19 cellular contexts compared by ENCODE assay signal in genomic region chr11:72702842-72703241, GRCh38. TPM values are rescaled to one million over a fixed set of nuclear protein-coding genes. Genes with fewer than 3 reads are reported as not detected.
DNase-seq lines count a peak whose midpoint lies in the region; ATAC-seq, FAIRE-seq and TF ChIP-seq lines count a peak whose summit lies in the region.
"Had no signal": no experiment of that assay in that cellular context is flagged by ENCODE, and none has a peak within 500 bp of the region (broad histone marks: within the 10 kb centered on the region; RNA-seq: fewer than 3 reads in every experiment).

No MANE protein-coding gene starts in this region.

- H3K27me3 Mint-ChIP-seq in osteocyte (ENCODE audit: unreplicated experiment) = no peaks in the 10 kb centered on the region
- H3K27me3 Mint-ChIP-seq: activated CD4-positive, alpha-beta T cell treated with anti-CD3 and anti-CD28 coated beads, Interleukin-2, amount 10 ng/mL, durations not matched to agents 7 days and 5 days; activated naive CD4-positive, alpha-beta T cell treated with anti-CD3 and anti-CD28 coated beads, Interleukin-2, amount 50 U/mL, for 24 hours; CD4-positive, alpha-beta T cell had no signal

- DNase-seq in left ventricle myocardium inferior = no peak
- DNase-seq in left ventricle myocardium superior = no peak
- no peak for DNase-seq in osteocyte (ENCODE audit: extremely low spot score, unreplicated experiment)
- no peak for DNase-seq in vagina (ENCODE audit: extremely low spot score in 2 of 2)
- no peak for DNase-seq in stimulated activated CD4-positive, alpha-beta T cell treated with anti-CD3 and anti-CD28 coated beads, Interleukin-2, amount 100 ng/mL, for 48 hours
- DNase-seq in G401 (ENCODE audit: low spot score) = no peak
- DNase-seq in D721Med (ENCODE audit: insufficient read length, low spot score) = no peak
- DNase-seq: activated CD4-positive, alpha-beta T cell treated with anti-CD3 and anti-CD28 coated beads, Interleukin-2, amount 10 ng/mL, durations not matched to agents 7 days and 5 days; CD4-positive, alpha-beta T cell; DND-41; natural killer cell; NCI-H187 treated with DMSO at 0.1 percent for 48 hours; stimulated activated CD4-positive, alpha-beta T cell treated with anti-CD3 and anti-CD28 coated beads, Interleukin-4, amount 100 ng/mL, for 24 hours; T1000; trophoblast cell had no signal

- no peak for FAIRE-seq in D721Med (lab: Jason Lieb, UNC)
- FAIRE-seq: A549, keratinocyte had no signal

- H3K27ac ChIP-seq in left ventricle myocardium inferior (replicated peaks) (peak overlapping the region; percentile 78), gastroesophageal sphincter (peak overlapping the region in 3 of 4 donors; percentile 60 to 68 (median 64)), vagina (peak overlapping the region; percentile 81)
- H3K27ac ChIP-seq: A549 had no signal

- 29% methylated on average over 1 of the region's 9 CpGs; no CpG with 5 or more reads in 1 of the 2 donors for WGBS in gastroesophageal sphincter (ENCODE audit: low coverage in 1 of 2), 2 donors

- H3K4me3 Mint-ChIP-seq in osteocyte (ENCODE audit: unreplicated experiment) = no peak overlapping the region
- H3K4me3 Mint-ChIP-seq: activated CD4-positive, alpha-beta T cell treated with anti-CD3 and anti-CD28 coated beads, Interleukin-2, amount 10 ng/mL, durations not matched to agents 7 days and 5 days; activated naive CD4-positive, alpha-beta T cell treated with anti-CD3 and anti-CD28 coated beads, Interleukin-2, amount 50 U/mL, for 24 hours; CD4-positive, alpha-beta T cell; natural killer cell had no signal

- H3K4me3 ChIP-seq in left ventricle myocardium inferior (peak overlapping the region; percentile 60), gastroesophageal sphincter (peak overlapping the region in 1 of 2 donors; percentile 28), vagina (peak overlapping the region; percentile 31 to 32)
- H3K4me3 ChIP-seq: A549 had no signal

- in situ Hi-C loops in G401 (cut with HindIII; ENCODE audit: low sequenced_read_pairs) = no loop called here

- TF ChIP-seq EP300 in gastroesophageal sphincter (IDR thresholded peaks at IDR 0.05) = no peak

- TF ChIP-seq POLR2A in gastroesophageal sphincter (IDR thresholded peaks at IDR 0.05) = no peak
- no peak for TF ChIP-seq POLR2A in vagina (IDR thresholded peaks at IDR 0.05)

- peaks cover 50% of the 10 kb centered on the region for H3K4me1 ChIP-seq in left ventricle myocardium inferior
- H3K4me1 ChIP-seq in gastroesophageal sphincter = peaks cover 0 to 49% (median 17%) of the 10 kb centered on the region in 3 donors
- H3K4me1 ChIP-seq in vagina = peaks cover 40% of the 10 kb centered on the region

- H3K9me3 ChIP-seq in left ventricle myocardium inferior (replicated peaks) (no peaks in the 10 kb centered on the region), gastroesophageal sphincter (no peaks in the 10 kb centered on the region), vagina (no peaks in the 10 kb centered on the region)
- H3K9me3 ChIP-seq: A549 had no signal

- peaks cover 41% of the 10 kb centered on the region for H3K36me3 Mint-ChIP-seq in osteocyte (ENCODE audit: unreplicated experiment)
- H3K36me3 Mint-ChIP-seq: natural killer cell had no signal

- peak overlapping the region; percentile 47 for H3K27ac Mint-ChIP-seq in osteocyte (ENCODE audit: unreplicated experiment)
- H3K27ac Mint-ChIP-seq: activated CD4-positive, alpha-beta T cell treated with anti-CD3 and anti-CD28 coated beads, Interleukin-2, amount 10 ng/mL, durations not matched to agents 7 days and 5 days; activated naive CD4-positive, alpha-beta T cell treated with anti-CD3 and anti-CD28 coated beads, Interleukin-2, amount 50 U/mL, for 24 hours; CD4-positive, alpha-beta T cell had no signal

- peaks cover 46% of the 10 kb centered on the region for H3K4me1 Mint-ChIP-seq in osteocyte (ENCODE audit: unreplicated experiment)
- H3K4me1 Mint-ChIP-seq: activated CD4-positive, alpha-beta T cell treated with anti-CD3 and anti-CD28 coated beads, Interleukin-2, amount 10 ng/mL, durations not matched to agents 7 days and 5 days; activated naive CD4-positive, alpha-beta T cell treated with anti-CD3 and anti-CD28 coated beads, Interleukin-2, amount 50 U/mL, for 24 hours had no signal

- no peak for ATAC-seq in left ventricle myocardium superior
- no peak for ATAC-seq in gastroesophageal sphincter
- ATAC-seq: natural killer cell had no signal

- TF ChIP-seq CTCF in left ventricle myocardium inferior (IDR thresholded peaks at IDR 0.05; ENCODE audit: borderline replicate concordance) (no peak), gastroesophageal sphincter (IDR thresholded peaks at IDR 0.05) (no peak), osteocyte (IDR thresholded peaks at IDR 0.05) (no peak), vagina (IDR thresholded peaks at IDR 0.05) (no peak), D721Med (IDR thresholded peaks at IDR 0.05; ENCODE audit: insufficient read depth, missing control alignments) (no peak)

- no peaks in the 10 kb centered on the region for H3K9me3 Mint-ChIP-seq in osteocyte (ENCODE audit: unreplicated experiment)
- H3K9me3 Mint-ChIP-seq: activated CD4-positive, alpha-beta T cell treated with anti-CD3 and anti-CD28 coated beads, Interleukin-2, amount 10 ng/mL, durations not matched to agents 7 days and 5 days; activated naive CD4-positive, alpha-beta T cell treated with anti-CD3 and anti-CD28 coated beads, Interleukin-2, amount 50 U/mL, for 24 hours; CD4-positive, alpha-beta T cell; natural killer cell had no signal

- H3K27me3 ChIP-seq in left ventricle myocardium inferior (ENCODE audit: low read depth) = no peaks in the 10 kb centered on the region
- no peaks in the 10 kb centered on the region for H3K27me3 ChIP-seq in gastroesophageal sphincter
- no peaks in the 10 kb centered on the region for H3K27me3 ChIP-seq in vagina

- intact Hi-C loops in left ventricle myocardium inferior (cut with micrococcal nuclease) (no loop called here), left ventricle myocardium superior (cut with micrococcal nuclease) (no loop called here), vagina (cut with DNase I) (no loop called here)

- peaks cover 93% of the 10 kb centered on the region for H3K36me3 ChIP-seq in left ventricle myocardium inferior
- H3K36me3 ChIP-seq in gastroesophageal sphincter = peaks cover 0 to 97% of the 10 kb centered on the region in 2 donors
- H3K36me3 ChIP-seq in vagina = peaks cover 0 to 65% of the 10 kb centered on the region in 2 donors

RNA-seq across cellular contexts. Expression of gene PDE2A, which starts 28.6 kb away (rescaled TPM):
- total RNA-seq in left ventricle myocardium inferior (19.6 TPM), left ventricle myocardium superior (30.0 TPM), gastroesophageal sphincter (10 to 100 TPM; 31.6 to 54.2 (median 35.4) TPM), osteocyte (not detected in 2 replicates), vagina (57.0 TPM)
- total RNA-seq in G401 (2014; rRNA removed; shearing (Covaris generic)) = not detected in 2 replicates

RNA-seq across cellular contexts. Expression of gene ARAP1, which starts 49.4 kb away (rescaled TPM):
- total RNA-seq in left ventricle myocardium inferior (51.9 TPM), left ventricle myocardium superior (58.9 TPM), gastroesophageal sphincter (100 to 1,000 TPM in 2 of 4 donors, 10 to 100 TPM in 2; 72.4 to 125 (median 95.1) TPM), osteocyte (61.9 and 64.2 TPM in 2 replicates), vagina (59.2 TPM)
- total RNA-seq in G401 (2014; rRNA removed; shearing (Covaris generic)) = 89.9 and 113 TPM in 2 replicates

Comparison
In these comparisons a context has a peak if more than half of its experiments do, and no peak if none do; other contexts are left out.
1. RNA of gene PDE2A, which starts 28.6 kb away (total RNA-seq): 57.0 TPM in vagina (single experiment), 31.6 to 54.2 TPM in gastroesophageal sphincter, 30.0 TPM in left ventricle myocardium superior (single experiment) and 19.6 TPM in left ventricle myocardium inferior (single experiment); not detected in osteocyte and not detected in G401; every median in the first group is over 10 times any median in the second.
2. Peak in every context shown above with its lines, with median percentiles within 50 percentile points of each other: H3K27ac ChIP-seq.